ENCODE assay signal across 12 cellular contexts in genomic region chr6:161406633-161407032, GRCh38.
DNase-seq lines count a peak whose midpoint lies in the region; TF ChIP-seq lines count a peak whose summit lies in the region.
"Had no signal": no experiment of that assay in that cellular context is flagged by ENCODE, and none has a peak within 500 bp of the region (broad histone marks: within the 10 kb centered on the region; RNA-seq: fewer than 3 reads in every experiment).

No MANE protein-coding gene starts in this region.

- peak overlapping the region; percentile 87 for H4K91ac ChIP-seq in trophoblast cell (ENCODE audit: low read depth, low read length)

- no peak overlapping the region for H2AFZ ChIP-seq in trophoblast cell (ENCODE audit: insufficient read depth, low read length, poor library complexity)
- H2AFZ ChIP-seq: hepatocyte had no signal

- peak overlapping the region; percentile 73 for H4K8ac ChIP-seq in trophoblast cell (ENCODE audit: low read depth, low read length)

- H3K27ac ChIP-seq in trophoblast cell (ENCODE audit: low read depth, low read length) (no peak overlapping the region), tibial nerve (peak overlapping the region in 1 of 4 donors; percentile 9)
- H3K27ac ChIP-seq: hepatocyte had no signal

- peak; percentile 68 for DNase-seq in GM03348 (ENCODE audit: low spot score)
- DNase-seq in NOMO-1 treated with dmso at 0.1 percent for 144 hours (lab: John Stamatoyannopoulos, UW; ENCODE audit: unreplicated experiment): peak; percentile 50
- DNase-seq in epithelial cell of esophagus (ENCODE audit: low read depth): peak; percentile 99
- no peak for DNase-seq in trophoblast cell
- DNase-seq in NCI-H1436 (lab: John Stamatoyannopoulos, UW): no peak
- no peak for DNase-seq in cortex of kidney (lab: John Stamatoyannopoulos, UW)
- DNase-seq in LoVo (ENCODE audit: low spot score): no peak
- DNase-seq in tibial nerve (ENCODE audit: low spot score in 2 of 2): no peak
- DNase-seq: activated CD8-positive, alpha-beta memory T cell treated with anti-CD3 and anti-CD28 coated beads, Interleukin-2, amount 50 U/mL, for 4 hours; naive B cell; T-cell had no signal

- H4K12ac ChIP-seq in trophoblast cell (ENCODE audit: low read depth, low read length): no peak overlapping the region

- no peak overlapping the region for H3K9ac ChIP-seq in trophoblast cell (ENCODE audit: low read length)

- WGBS in trophoblast cell (ENCODE audit: extremely low coverage, insufficient coverage, insufficient read length): no CpG with 5 or more reads among the region's 6 CpGs
- 48 to 57% methylated on average over 6 of the region's 6 CpGs for WGBS in tibial nerve, 2 donors

- H3K79me2 ChIP-seq in trophoblast cell (ENCODE audit: control insufficient read depth, insufficient read depth, low read length, poor library complexity): no peaks in the 10 kb centered on the region
- H3K79me2 ChIP-seq: hepatocyte had no signal

- peaks cover 2 to 4% of the 10 kb centered on the region in 2 experiments for H3K4me1 ChIP-seq in trophoblast cell (ENCODE audit: control insufficient read depth in 1 of 2, insufficient read depth in 2 of 2, low read length in 2 of 2)
- peaks cover 0 to 6% (median 0%) of the 10 kb centered on the region in 4 donors for H3K4me1 ChIP-seq in tibial nerve

- peak overlapping the region; percentile 85 for H2AK5ac ChIP-seq in trophoblast cell (ENCODE audit: low read length)

- H3K14ac ChIP-seq in trophoblast cell (ENCODE audit: low read length): peak overlapping the region; percentile 87

- no peak overlapping the region for H3K18ac ChIP-seq in trophoblast cell (ENCODE audit: low read length)

- peaks cover 41% of the 10 kb centered on the region for H3K79me1 ChIP-seq in trophoblast cell (ENCODE audit: low read length)

- no peak for TF ChIP-seq CTCF in epithelial cell of esophagus (IDR thresholded peaks at IDR 0.05; ENCODE audit: insufficient read depth, low read depth, low read length, missing control alignments)
- TF ChIP-seq CTCF in tibial nerve (IDR thresholded peaks at IDR 0.05): no peak

- no peak overlapping the region for H3K23ac ChIP-seq in trophoblast cell (ENCODE audit: low read length)

- peak overlapping the region; percentile 96 for H2BK12ac ChIP-seq in trophoblast cell (ENCODE audit: low read length)

- TF ChIP-seq EP300 in tibial nerve (IDR thresholded peaks at IDR 0.05): no peak

- no peaks in the 10 kb centered on the region for H3K27me3 ChIP-seq in trophoblast cell (ENCODE audit: insufficient read depth, low read length)
- H3K27me3 ChIP-seq in tibial nerve: no peaks in the 10 kb centered on the region
- H3K27me3 ChIP-seq: hepatocyte had no signal

- peaks cover 2% of the 10 kb centered on the region for H3K9me3 ChIP-seq in trophoblast cell (ENCODE audit: insufficient read depth, low read depth, low read length)
- peaks cover 0 to 12% (median 0%) of the 10 kb centered on the region in 4 donors for H3K9me3 ChIP-seq in tibial nerve

- no peak overlapping the region for H3K4me3 ChIP-seq in epithelial cell of esophagus (ENCODE audit: low read length)
- H3K4me3 ChIP-seq in trophoblast cell (ENCODE audit: low read depth, low read length): no peak overlapping the region
- H3K4me3 ChIP-seq in tibial nerve: no peak overlapping the region
- H3K4me3 ChIP-seq: hepatocyte had no signal

- H3K4ac ChIP-seq in trophoblast cell (ENCODE audit: low read depth, low read length): peak overlapping the region; percentile 67

- no peak overlapping the region for H3K4me2 ChIP-seq in trophoblast cell (ENCODE audit: low read length)
- H3K4me2 ChIP-seq: hepatocyte had no signal

- H2BK5ac ChIP-seq in trophoblast cell (ENCODE audit: low read depth, low read length, poor library complexity): peak overlapping the region; percentile 81

- H2BK120ac ChIP-seq in trophoblast cell (ENCODE audit: insufficient read depth, low read length, poor library complexity): peak overlapping the region; percentile 98

- no peaks in the 10 kb centered on the region for H3K36me3 ChIP-seq in trophoblast cell (ENCODE audit: control insufficient read depth in 1 of 2, insufficient read depth in 2 of 2, low read length in 2 of 2)
- H3K36me3 ChIP-seq in tibial nerve: no peaks in the 10 kb centered on the region

- no peak for TF ChIP-seq POLR2A in tibial nerve (IDR thresholded peaks at IDR 0.05)

Comparison
In these comparisons a context has a peak if more than half of its experiments do, and no peak if none do; other contexts are left out.
1. DNase-seq: peak in GM03348 (single experiment), NOMO-1 treated with dmso at 0.1 percent for 144 hours (single experiment) and epithelial cell of esophagus (single experiment); none in trophoblast cell (0 of 2), NCI-H1436 (single experiment), cortex of kidney (single experiment), LoVo (single experiment) and tibial nerve (0 of 2).